13 cellular contexts compared by ENCODE assay signal in genomic region chr18:50982802-50983179, GRCh38. TPM values are rescaled to one million over a fixed set of nuclear protein-coding genes. Genes with fewer than 3 reads are reported as not detected.
A peak's percentile ranks its signal among the peaks of the same experiment; 100 is the strongest.
DNase-seq lines count a peak whose midpoint lies in the region; ATAC-seq and TF ChIP-seq lines count a peak whose summit lies in the region.
"Had no signal": no experiment of that assay in that cellular context is flagged by ENCODE, and none has a peak within 500 bp of the region (broad histone marks: within the 10 kb centered on the region; RNA-seq: fewer than 3 reads in every experiment).

No MANE protein-coding gene starts in this region.

- H3K27me3 ChIP-seq in Panc1 (ENCODE audit: control insufficient read depth, insufficient read depth, low read length) = no peaks in the 10 kb centered on the region
- H3K27me3 ChIP-seq: cardiac muscle cell, spleen had no signal

- CTCF ChIA-PET in Panc1 (lab: Charles Lee) = no interaction called here

- H3K27me3 Mint-ChIP-seq in nephron progenitor cell (ENCODE audit: low read depth, poor library complexity) = no peaks in the 10 kb centered on the region

- H3K4me3 Mint-ChIP-seq in nephron progenitor cell = no peak overlapping the region

- no peak overlapping the region for H3K27ac Mint-ChIP-seq in nephron progenitor cell

- in situ Hi-C loops in Panc1 (cut with HindIII; ENCODE audit: low pct_unique_long_range_greater_than_20kb, low sequenced_read_pairs) = no loop called here

- BruUV-seq in Panc1 (replicated peaks; lab: Mats Ljungman, UMichigan) = no TSS peak

- intact Hi-C loops in Panc1 (cut with micrococcal nuclease; ENCODE audit: unreplicated experiment) = no loop called here

- H3K27ac ChIP-seq in Panc1 (ENCODE audit: low read length) = no peak overlapping the region
- H3K27ac ChIP-seq: cardiac muscle cell, spleen had no signal

- no peaks in the 10 kb centered on the region for H3K36me3 ChIP-seq in Panc1 (ENCODE audit: control insufficient read depth, insufficient read depth, low read length)
- H3K36me3 ChIP-seq: cardiac muscle cell had no signal

- H3K9me3 Mint-ChIP-seq in nephron progenitor cell = peaks cover 7% of the 10 kb centered on the region

- H3K4me1 Mint-ChIP-seq in nephron progenitor cell = no peaks in the 10 kb centered on the region

- no peak for ATAC-seq in Panc1
- no peak for ATAC-seq in HG03135 (IDR thresholded peaks at IDR 0.05; ENCODE audit: unreplicated experiment)
- ATAC-seq: activated CD4-positive, CD25-positive, alpha-beta regulatory T cell treated with anti-CD3 and anti-CD28 coated beads, Interleukin-2, amount 50 U/mL, for 24 hours; left cardiac atrium had no signal

- H3K4me1 ChIP-seq in Panc1 (ENCODE audit: control insufficient read depth, insufficient read depth, low read length) = no peaks in the 10 kb centered on the region
- H3K4me1 ChIP-seq: spleen had no signal

- peak; percentile 5 for DNase-seq in NCI-H2029 treated with DMSO at 0.1 percent for 48 hours (lab: John Stamatoyannopoulos, UW)
- no peak for DNase-seq in NCI-H2029 (lab: John Stamatoyannopoulos, UW)
- no peak for DNase-seq in Panc1 (ENCODE audit: low read depth, low spot score)
- peak; percentile 14 for DNase-seq in dermis blood vessel endothelial cell
- no peak for DNase-seq in retinal pigment epithelial cell (ENCODE audit: low read depth)
- no peak for DNase-seq in HK-2 (ENCODE audit: unreplicated experiment)
- no peak for DNase-seq in nephron progenitor cell
- DNase-seq: DMS79 treated with DMSO at 0.1 percent for 48 hours, left cardiac atrium, spleen had no signal

- POLR2A ChIA-PET in Panc1 (lab: Charles Lee) = no interaction called here

- peaks cover 65% of the 10 kb centered on the region for H3K36me3 Mint-ChIP-seq in nephron progenitor cell (ENCODE audit: low read depth)

- H3K4me3 ChIP-seq in Panc1 (ENCODE audit: low read depth in 2 of 2, low read length in 2 of 2) (no peak overlapping the region), retinal pigment epithelial cell (ENCODE audit: low read length) (no peak overlapping the region)
- H3K4me3 ChIP-seq: cardiac muscle cell, spleen had no signal

- H3K9me3 ChIP-seq in Panc1 (ENCODE audit: control insufficient read depth, insufficient read depth, low read depth, low read length) = no peaks in the 10 kb centered on the region

- TF ChIP-seq CTCF in Panc1 (IDR thresholded peaks at IDR 0.05) (peak; percentile 12; the same call in 1 of the 2 replicates), retinal pigment epithelial cell (conservative IDR thresholded peaks at IDR 0.05; ENCODE audit: low read depth, low read length) (peak; percentile 20), nephron progenitor cell (IDR thresholded peaks at IDR 0.05) (no peak)

RNA-seq across cellular contexts. Expression of gene ELAC1, which starts 15.0 kb away (rescaled TPM):
- total RNA-seq in Panc1 (2021; ENCODE audit: unreplicated experiment) (4.6 TPM), dermis blood vessel endothelial cell (5.3 and 7.5 TPM in 2 replicates)
- 5.6 TPM for polyA plus RNA-seq in Panc1 (2012; ENCODE audit: insufficient read length)

RNA-seq across cellular contexts. Expression of gene SMAD4, which starts 47.2 kb away (rescaled TPM):
- total RNA-seq in Panc1 (2021; ENCODE audit: unreplicated experiment) = 61.3 TPM
- polyA plus RNA-seq in Panc1 (2012; ENCODE audit: insufficient read length) = 32.9 TPM
- total RNA-seq in dermis blood vessel endothelial cell = 96.6 and 100 TPM in 2 replicates

Comparison
In these comparisons a context has a peak if more than half of its experiments do, and no peak if none do; other contexts are left out.
1. DNase-seq: peak in NCI-H2029 treated with DMSO at 0.1 percent for 48 hours (single experiment) and dermis blood vessel endothelial cell (single experiment); none in NCI-H2029 (single experiment), Panc1 (single experiment), retinal pigment epithelial cell (single experiment), HK-2 (single experiment) and nephron progenitor cell (single experiment).